In genomic region chr9:33264473-33265177, GRCh38 we compare ENCODE assay signal across 7 cellular contexts. TPM values are rescaled to one million over a fixed set of nuclear protein-coding genes. Genes with fewer than 3 reads are reported as not detected.
DNase-seq lines count a peak whose midpoint lies in the region; ATAC-seq and TF ChIP-seq lines count a peak whose summit lies in the region.

Gene BAG1, minus strand, starts transcription at chr9:33264708.
Gene CHMP5, plus strand, starts transcription at chr9:33265049. Its CDS starts 30 bp downstream, at chr9:33265079.

- no peaks in the 10 kb centered on the region for H3K27me3 ChIP-seq in hepatocyte

- peak within 1 kb of the TSS; percentile 78 for H3K4me3 ChIP-seq in hepatocyte

- H3K27ac ChIP-seq in hepatocyte = peak within 1 kb of the TSS; percentile 80

- H3K36me3 ChIP-seq in hepatocyte (replicated peaks; ENCODE audit: insufficient read depth, low read depth) = no peaks in the 10 kb centered on the region

- H4K20me1 ChIP-seq in hepatocyte (ENCODE audit: insufficient read depth, poor library complexity, severe bottlenecking) = peaks cover 3% of the 10 kb centered on the region

- ATAC-seq in GM18508 (IDR thresholded peaks at IDR 0.05; ENCODE audit: insufficient read depth, unreplicated experiment) (peak; percentile 73), HG03025 (IDR thresholded peaks at IDR 0.05; ENCODE audit: low FRiP score, unreplicated experiment) (peak; percentile 79)

- peaks cover 13% of the 10 kb centered on the region for H3K4me1 ChIP-seq in hepatocyte (ENCODE audit: insufficient read depth)

- TF ChIP-seq CTCF in hepatocyte (IDR thresholded peaks at IDR 0.05; ENCODE audit: poor library complexity) = peak; percentile 51

- peak within 1 kb of the TSS; percentile 67 for H2AFZ ChIP-seq in hepatocyte

- DNase-seq in NCI-H2081 (lab: John Stamatoyannopoulos, UW) = peak; percentile 99 to 100
- DNase-seq in T1000 (lab: John Stamatoyannopoulos, UW) = peak; percentile 91
- peak; percentile 100 for DNase-seq in astrocyte of the hippocampus (ENCODE audit: low read depth, low spot score)
- peak; percentile 100 for DNase-seq in hepatocyte (ENCODE audit: low spot score)
- peak; percentile 98 for DNase-seq in renal cortical epithelial cell (ENCODE audit: low read depth)

- H3K9me3 ChIP-seq in hepatocyte (ENCODE audit: low read depth) = no peaks in the 10 kb centered on the region

- 1% methylated on average over 35 of the region's 67 CpGs for WGBS in hepatocyte (ENCODE audit: low lambda C conversion rate, missing lambda C conversion rate)

- H3K4me2 ChIP-seq in hepatocyte = peak within 1 kb of the TSS; percentile 94

- H3K9me2 ChIP-seq in hepatocyte (replicated peaks; ENCODE audit: insufficient read depth) = no peaks in the 10 kb centered on the region

- peaks cover 61% of the 10 kb centered on the region for H3K79me2 ChIP-seq in hepatocyte

RNA-seq across cellular contexts. Expression of gene BAG1, which starts in this region (rescaled TPM):
- total RNA-seq in hepatocyte (94.8 and 103 TPM in 2 replicates), renal cortical epithelial cell (14.4 and 50.9 TPM in 2 replicates)
- polyA plus RNA-seq in hepatocyte = 78.5 and 99.3 TPM in 2 replicates

RNA-seq across cellular contexts. Expression of gene CHMP5, which starts in this region (rescaled TPM):
- total RNA-seq in hepatocyte = 102 and 109 TPM in 2 replicates
- polyA plus RNA-seq in hepatocyte = 85.6 and 91.5 TPM in 2 replicates
- total RNA-seq in renal cortical epithelial cell = 161 and 196 TPM in 2 replicates

Comparison
In these comparisons a context has a peak if more than half of its experiments do, and no peak if none do; other contexts are left out.
1. Peak in every context shown above with its lines: DNase-seq, ATAC-seq, H3K4me3 ChIP-seq and H3K27ac ChIP-seq.